ENCODE assay signal across 13 cellular contexts in genomic region chr5:135371738-135372232, GRCh38. TPM values are rescaled to one million over a fixed set of nuclear protein-coding genes. Genes with fewer than 3 reads are reported as not detected.
DNase-seq lines count a peak whose midpoint lies in the region; ATAC-seq and TF ChIP-seq lines count a peak whose summit lies in the region.
"Had no signal": no experiment of that assay in that cellular context is flagged by ENCODE, and none has a peak within 500 bp of the region (broad histone marks: within the 10 kb centered on the region; RNA-seq: fewer than 3 reads in every experiment).

No MANE protein-coding gene starts in this region.

- no peak for TF ChIP-seq CTCF in mucosa of descending colon (IDR thresholded peaks at IDR 0.05)
- no peak for TF ChIP-seq CTCF in adrenal gland (IDR thresholded peaks at IDR 0.05)

- ATAC-seq in effector memory CD8-positive, alpha-beta T cell (replicated peaks) = no peak
- ATAC-seq in mucosa of descending colon = peak; percentile 81

- H3K27ac Mint-ChIP-seq in effector memory CD8-positive, alpha-beta T cell = peak overlapping the region; percentile 22 to 62
- H3K27ac Mint-ChIP-seq: stimulated activated naive CD8-positive, alpha-beta T cell treated with anti-CD3 and anti-CD28 coated beads, Interleukin-15, Interleukin-2, amounts not matched to agents 100 ng/mL and 50 ng/mL, for 24 hours had no signal

- intact Hi-C loops in mucosa of descending colon (cut with DNase I, micrococcal nuclease) (no loop called here), adrenal gland (cut with DNase I) (no loop called here)

- peak; percentile 67 for DNase-seq in AG20443 (ENCODE audit: low spot score)
- DNase-seq in HT-29 (ENCODE audit: low spot score) = peak; percentile 33
- DNase-seq in effector memory CD8-positive, alpha-beta T cell = no peak
- DNase-seq in mucosa of descending colon = no peak
- DNase-seq in NCI-H1694 (lab: John Stamatoyannopoulos, UW) = no peak
- DNase-seq in HPDE6-E6E7 (ENCODE audit: extremely low spot score) = no peak
- no peak for DNase-seq in DMS53 treated with DMSO at 0.1 percent for 48 hours (lab: John Stamatoyannopoulos, UW; ENCODE audit: unreplicated experiment)
- no peak for DNase-seq in adrenal gland
- DNase-seq: amniotic stem cell; retina; stimulated activated CD4-positive, alpha-beta T cell treated with anti-CD3 and anti-CD28 coated beads, Interleukin-4, amount 100 ng/mL, for 4 hours had no signal

- H3K27ac ChIP-seq in adrenal gland = no peak overlapping the region

- peaks cover 52% of the 10 kb centered on the region for H3K36me3 Mint-ChIP-seq in effector memory CD8-positive, alpha-beta T cell (ENCODE audit: insufficient read depth)

- H3K9me3 Mint-ChIP-seq in effector memory CD8-positive, alpha-beta T cell = no peaks in the 10 kb centered on the region
- H3K9me3 Mint-ChIP-seq: stimulated activated naive CD8-positive, alpha-beta T cell treated with anti-CD3 and anti-CD28 coated beads, Interleukin-15, Interleukin-2, amounts not matched to agents 100 ng/mL and 50 ng/mL, for 24 hours; T-helper 1 cell treated with Interleukin-12 subunit alpha and Interleukin-12 subunit beta and Interleukin-4 antibody, amounts not matched to agents 30 μg/mL and 1 μg/mL, for 36 hours had no signal

- peaks cover 25% of the 10 kb centered on the region in 2 donors for H3K4me1 Mint-ChIP-seq in effector memory CD8-positive, alpha-beta T cell (ENCODE audit: low read depth in 2 of 2)

- H3K4me3 Mint-ChIP-seq in effector memory CD8-positive, alpha-beta T cell = no peak overlapping the region
- H3K4me3 Mint-ChIP-seq: stimulated activated naive CD8-positive, alpha-beta T cell treated with anti-CD3 and anti-CD28 coated beads, Interleukin-15, Interleukin-2, amounts not matched to agents 100 ng/mL and 50 ng/mL, for 24 hours had no signal

- no peaks in the 10 kb centered on the region for H3K27me3 ChIP-seq in adrenal gland

- no peak overlapping the region for H3K4me3 ChIP-seq in mucosa of descending colon
- H3K4me3 ChIP-seq in adrenal gland = no peak overlapping the region

- no peak for TF ChIP-seq POLR2A in adrenal gland (IDR thresholded peaks at IDR 0.05)

- no peaks in the 10 kb centered on the region for H3K9me3 ChIP-seq in mucosa of descending colon
- H3K9me3 ChIP-seq in adrenal gland (replicated peaks in 1 of 3) = no peaks in the 10 kb centered on the region

- H3K36me3 ChIP-seq in mucosa of descending colon (ENCODE audit: low read depth) = no peaks in the 10 kb centered on the region
- H3K36me3 ChIP-seq in adrenal gland (replicated peaks in 1 of 2) = peaks cover 0 to 42% of the 10 kb centered on the region in 2 donors

- WGBS in adrenal gland, 4 donors = 86 to 95% (median 88%) methylated on average over 3 of the region's 3 CpGs

- H3K27me3 Mint-ChIP-seq in effector memory CD8-positive, alpha-beta T cell = no peaks in the 10 kb centered on the region
- H3K27me3 Mint-ChIP-seq: stimulated activated naive CD8-positive, alpha-beta T cell treated with anti-CD3 and anti-CD28 coated beads, Interleukin-15, Interleukin-2, amounts not matched to agents 100 ng/mL and 50 ng/mL, for 24 hours had no signal

- H3K4me1 ChIP-seq in mucosa of descending colon (ENCODE audit: low read depth) (peaks cover 12% of the 10 kb centered on the region), adrenal gland (replicated peaks in 1 of 2) (no peaks in the 10 kb centered on the region)

RNA-seq across cellular contexts. Expression of gene MACROH2A1, which starts 27.2 kb away (rescaled TPM):
- total RNA-seq in HT-29 (2014; rRNA removed; shearing (Covaris generic)) = 566 and 576 TPM in 2 replicates
- total RNA-seq in mucosa of descending colon (100 to 1,000 TPM; 170 to 255 (median 243) TPM), adrenal gland (100 to 1,000 TPM in 7 of 8 donors, 10 to 100 TPM in 1; 92.4 to 241 (median 144) TPM)
- 100 to 1,000 TPM in 2 of 3 donors, 10 to 100 TPM in 1; 77.2 to 177 (median 101) TPM for polyA plus RNA-seq in adrenal gland

Comparison
In these comparisons a context has a peak if more than half of its experiments do, and no peak if none do; other contexts are left out.
1. DNase-seq: peak in AG20443 (single experiment) and HT-29 (single experiment); none in effector memory CD8-positive, alpha-beta T cell (0 of 3), mucosa of descending colon (0 of 3), NCI-H1694 (single experiment), HPDE6-E6E7 (single experiment), DMS53 treated with DMSO at 0.1 percent for 48 hours (single experiment) and adrenal gland (0 of 7).